ENCODE assay signal across 22 cellular contexts in genomic region chr13:43203781-43204180, GRCh38.
"Had no signal": no experiment of that assay in that cellular context is flagged by ENCODE, and none has a peak within 500 bp of the region (broad histone marks: within the 10 kb centered on the region; RNA-seq: fewer than 3 reads in every experiment).

No MANE protein-coding gene starts in this region.

- DNase-seq: IMR-90; Karpas-422; KG1; MG63; NCI-H1092 treated with DMSO at 0.1 percent for 48 hours; NCI-H1436; NCI-H187; NCI-H2029; NCI-H2081 treated with DMSO at 0.1 percent for 48 hours; NCI-H2171; NCI-H226; NCI-H446; NCI-H510A; NCI-H524 treated with DMSO at 0.1 percent for 48 hours; NCI-H69; NCI-H774; NK-92 treated with Interleukin-12 subunit alpha and Interleukin-12 subunit beta, amount 100 ng/mL, for 24 hours; SHP77; SK-N-SH; SW 1271 had no signal

- ATAC-seq: HepG2, Panc1 had no signal

- H3K4me3 ChIP-seq: MG63 had no signal
